ENCODE assay signal across 21 cellular contexts in genomic region chr6:24535210-24535609, GRCh38. TPM values are rescaled to one million over a fixed set of nuclear protein-coding genes. Genes with fewer than 3 reads are reported as not detected.
DNase-seq lines count a peak whose midpoint lies in the region; ATAC-seq, FAIRE-seq and TF ChIP-seq lines count a peak whose summit lies in the region.
"Had no signal": no experiment of that assay in that cellular context is flagged by ENCODE, and none has a peak within 500 bp of the region (broad histone marks: within the 10 kb centered on the region; RNA-seq: fewer than 3 reads in every experiment).

No MANE protein-coding gene starts in this region.

- no peak overlapping the region for H2AK9ac ChIP-seq in IMR-90 (replicated peaks; ENCODE audit: low read depth, low read length, poor library complexity)

- H3K4me3 ChIP-seq in A549 (no peak overlapping the region), IMR-90 (ENCODE audit: insufficient read depth, low read depth, low read length) (no peak overlapping the region), K562 (no peak overlapping the region), kidney (ENCODE audit: low read length in 2 of 2) (no peak overlapping the region)
- H3K4me3 ChIP-seq: BLaER1 treated with 17β-estradiol and CSF1 and Interleukin-3, amounts not matched to agents 10 nM and 100 nM had no signal

- no peaks in the 10 kb centered on the region for H3K79me2 ChIP-seq in K562 (ENCODE audit: control insufficient read depth, insufficient read depth, low read length)

- no peak overlapping the region for H2AFZ ChIP-seq in IMR-90 (replicated peaks; ENCODE audit: low read length, poor library complexity)
- H2AFZ ChIP-seq in K562 (ENCODE audit: low read depth, low read length), result no peak overlapping the region

- H4K91ac ChIP-seq in IMR-90 (ENCODE audit: insufficient read depth, low read depth, low read length), result no peak overlapping the region

- no peak overlapping the region for H3K27ac Mint-ChIP-seq in stimulated activated memory B cell treated with anti-CD40 and anti-IgM and Interleukin-4, amounts not matched to agents 10 μg/mL and 1 μg/mL and 100 μg/mL, for 72 hours
- H3K27ac Mint-ChIP-seq: B cell; CD4-positive, alpha-beta T cell; CD8-positive, alpha-beta T cell had no signal

- H3K27ac ChIP-seq in A549 (no peak overlapping the region), IMR-90 (ENCODE audit: insufficient read depth, low read length) (no peak overlapping the region), K562 (ENCODE audit: extremely low read depth, low read depth, low read length) (no peak overlapping the region), kidney (ENCODE audit: low read depth in 2 of 2, low read length in 2 of 2) (no peak overlapping the region)
- H3K27ac ChIP-seq: BLaER1 treated with 17β-estradiol and CSF1 and Interleukin-3, amounts not matched to agents 10 nM and 100 nM; C4-2B had no signal

- FAIRE-seq in A549 (lab: Jason Lieb, UNC), result no peak
- no peak for FAIRE-seq in K562 (lab: Jason Lieb, UNC)
- FAIRE-seq in kidney (lab: Jason Lieb, UNC), result no peak
- FAIRE-seq: A204.1, D721Med, G401.6, GM12891 had no signal

- in situ Hi-C loops in IMR-90 (cut with MboI; ENCODE audit: low sequenced_read_pairs) (no loop called here), K562 (cut with MboI) (no loop called here)

- H3K4me1 ChIP-seq in A549 (no peaks in the 10 kb centered on the region), IMR-90 (ENCODE audit: control insufficient read depth, insufficient read depth, low read length) (no peaks in the 10 kb centered on the region), K562 (replicated peaks in 1 of 2; ENCODE audit: control insufficient read depth in 2 of 2, insufficient read depth in 2 of 2, low read length in 2 of 2) (no peaks in the 10 kb centered on the region), kidney (ENCODE audit: control insufficient read depth in 1 of 2, insufficient read depth in 1 of 2, low read depth in 1 of 2, low read length in 2 of 2) (no peaks in the 10 kb centered on the region)
- H3K4me1 ChIP-seq: BLaER1 treated with 17β-estradiol and CSF1 and Interleukin-3, amounts not matched to agents 10 nM and 100 nM; Caco-2 had no signal

- H3K9me3 Mint-ChIP-seq in stimulated activated memory B cell treated with anti-CD40 and anti-IgM and Interleukin-4, amounts not matched to agents 10 μg/mL and 1 μg/mL and 100 μg/mL, for 72 hours, result no peaks in the 10 kb centered on the region
- H3K9me3 Mint-ChIP-seq: CD4-positive, alpha-beta T cell; CD8-positive, alpha-beta T cell had no signal

- no peak overlapping the region for H2BK20ac ChIP-seq in IMR-90 (ENCODE audit: low read depth, low read length)

- H3K79me1 ChIP-seq in IMR-90 (ENCODE audit: low read depth in 1 of 2, low read length in 2 of 2), result no peaks in the 10 kb centered on the region

- no peak overlapping the region for H4K8ac ChIP-seq in IMR-90 (ENCODE audit: low read depth in 2 of 2, low read length in 2 of 2)

- TF ChIP-seq POLR2A in A549 (IDR thresholded peaks at IDR 0.05; ENCODE audit: low read length) (no peak), IMR-90 (IDR thresholded peaks at IDR 0.05; ENCODE audit: low read depth, low read length) (no peak), K562 (conservative IDR thresholded peaks at IDR 0.05) (no peak)

- H4K20me1 ChIP-seq in IMR-90 (ENCODE audit: insufficient read depth, low read length) (no peaks in the 10 kb centered on the region), K562 (replicated peaks; ENCODE audit: control insufficient read depth, insufficient read depth, low read length) (no peaks in the 10 kb centered on the region)

- no peak overlapping the region for H2AK5ac ChIP-seq in IMR-90 (ENCODE audit: low read depth, low read length)

- no peak overlapping the region for H2BK120ac ChIP-seq in IMR-90 (ENCODE audit: low read depth, low read length)

- H2BK5ac ChIP-seq in IMR-90 (ENCODE audit: low read depth, low read length, poor library complexity, severe bottlenecking), result no peak overlapping the region

- no peak overlapping the region for H2BK15ac ChIP-seq in IMR-90 (ENCODE audit: low read depth, low read length)

- DNase-seq in A549 (ENCODE audit: low read depth in 1 of 2, low spot score in 1 of 2) (no peak), IMR-90 (no peak), K562 (ENCODE audit: extremely low read depth in 1 of 4, low spot score in 3 of 4) (no peak), kidney (no peak)
- DNase-seq: 8988T; AML-193; Caco-2; Calu3; CD4-positive, alpha-beta T cell; CD8-positive, alpha-beta T cell; DMS79 treated with DMSO at 0.1 percent for 48 hours; GF-D8 had no signal

- TF ChIP-seq CTCF in A549 (IDR thresholded peaks at IDR 0.05) (no peak), IMR-90 (conservative IDR thresholded peaks at IDR 0.05; ENCODE audit: low read depth, low read length) (no peak), K562 (IDR thresholded peaks at IDR 0.05 in 2 of 3, conservative IDR thresholded peaks at IDR 0.05 in 1 of 3; ENCODE audit: insufficient read depth in 2 of 3, low read depth in 1 of 3, low read length in 3 of 3) (no peak), kidney (IDR thresholded peaks at IDR 0.05; ENCODE audit: borderline replicate concordance, extremely low read depth, insufficient read depth) (no peak)

- WGBS in A549 (ENCODE audit: missing lambda C conversion rate), result 85% methylated on average over 3 of the region's 3 CpGs
- no CpG with 5 or more reads among the region's 3 CpGs for WGBS in IMR-90 (ENCODE audit: extremely low coverage in 2 of 2, insufficient read length in 1 of 2), 2 experiments
- WGBS in K562 (ENCODE audit: insufficient coverage, low coverage, missing lambda C conversion rate), result 65% methylated on average over 3 of the region's 3 CpGs

- no peak for TF ChIP-seq EP300 in A549 (IDR thresholded peaks at IDR 0.05)
- no peak for TF ChIP-seq EP300 in K562 (IDR thresholded peaks at IDR 0.05; ENCODE audit: low read length)

- H3K4me2 ChIP-seq in A549 (no peak overlapping the region), IMR-90 (ENCODE audit: low read depth, low read length) (no peak overlapping the region), K562 (ENCODE audit: insufficient read depth, low read length) (no peak overlapping the region)
- H3K4me2 ChIP-seq: BLaER1 treated with 17β-estradiol and CSF1 and Interleukin-3, amounts not matched to agents 10 nM and 100 nM had no signal

- H3K27me3 ChIP-seq in IMR-90 (ENCODE audit: control insufficient read depth, insufficient read depth, low read length), result 0 out of 2 replicates have a peak, but pooled peaks cover 1% of the 10 kb centered on the region
- no peaks in the 10 kb centered on the region for H3K27me3 ChIP-seq in K562 (ENCODE audit: control insufficient read depth in 2 of 2, insufficient read depth in 2 of 2, low read length in 2 of 2)
- H3K27me3 ChIP-seq: BLaER1 treated with 17β-estradiol and CSF1 and Interleukin-3, amounts not matched to agents 10 nM and 100 nM had no signal

- no TSS peak for BruUV-seq in IMR-90 (replicated peaks; lab: Mats Ljungman, UMichigan)
- no TSS peak for BruUV-seq in K562 (replicated peaks; lab: Mats Ljungman, UMichigan)

- POLR2A ChIA-PET in A549 (lab: Yijun Ruan, JAX), result no interaction called here
- POLR2A ChIA-PET in IMR-90 (lab: Charles Lee; ENCODE audit: unreplicated experiment), result no interaction called here
- POLR2A ChIA-PET in K562 (lab: Yijun Ruan, JAX), result interaction anchor here (1.7 kb wide), 1 partner anchor 12 kb away, joined by 7 read pairs; no protein-coding TSS in a partner anchor

- no peak overlapping the region for H3K4me3 Mint-ChIP-seq in stimulated activated memory B cell treated with anti-CD40 and anti-IgM and Interleukin-4, amounts not matched to agents 10 μg/mL and 1 μg/mL and 100 μg/mL, for 72 hours
- H3K4me3 Mint-ChIP-seq: B cell; CD4-positive, alpha-beta T cell; CD8-positive, alpha-beta T cell had no signal

- intact Hi-C loops in IMR-90 (cut with micrococcal nuclease) (no loop called here), K562 (cut with micrococcal nuclease) (no loop called here), kidney (cut with DNase I) (no loop called here)

- H3K27me3 Mint-ChIP-seq in stimulated activated memory B cell treated with anti-CD40 and anti-IgM and Interleukin-4, amounts not matched to agents 10 μg/mL and 1 μg/mL and 100 μg/mL, for 72 hours, result no peaks in the 10 kb centered on the region
- H3K27me3 Mint-ChIP-seq: B cell; CD4-positive, alpha-beta T cell had no signal

- H3K9ac ChIP-seq in IMR-90 (ENCODE audit: low read depth, low read length), result no peak overlapping the region
- no peak overlapping the region for H3K9ac ChIP-seq in K562 (ENCODE audit: insufficient read depth in 1 of 2, low read depth in 2 of 2, low read length in 2 of 2)
- no peak overlapping the region for H3K9ac ChIP-seq in kidney (ENCODE audit: low read length in 2 of 2)
- H3K9ac ChIP-seq: BLaER1 treated with 17β-estradiol and CSF1 and Interleukin-3, amounts not matched to agents 10 nM and 100 nM had no signal

- CTCF ChIA-PET in A549 (lab: Yijun Ruan, JAX), result interaction anchor here (1.6 to 4.5 kb wide), 3 partner anchors 11 to 14 kb away, joined by 3 to 24 read pairs (median 7); no protein-coding TSS in a partner anchor
- CTCF ChIA-PET in IMR-90 (lab: Yijun Ruan, JAX), result no interaction called here
- CTCF ChIA-PET in K562 (lab: Yijun Ruan, JAX; ENCODE audit: low intra/inter-chr PET ratio), result no interaction called here

- H3K9me3 ChIP-seq in A549 (no peaks in the 10 kb centered on the region), IMR-90 (ENCODE audit: control insufficient read depth, insufficient read depth, low read length) (no peaks in the 10 kb centered on the region), K562 (replicated peaks; ENCODE audit: control insufficient read depth, insufficient read depth, low read depth, low read length) (no peaks in the 10 kb centered on the region), kidney (ENCODE audit: control insufficient read depth in 1 of 2, low read length in 2 of 2) (no peaks in the 10 kb centered on the region)
- H3K9me3 ChIP-seq: BLaER1 treated with 17β-estradiol and CSF1 and Interleukin-3, amounts not matched to agents 10 nM and 100 nM; Caco-2 had no signal

- no peak overlapping the region for H4K5ac ChIP-seq in IMR-90 (ENCODE audit: low read depth, low read length)

- dilution Hi-C loops in IMR-90 (cut with HindIII; ENCODE audit: low sequenced_read_pairs, unreplicated experiment), result no loop called here

- no peak overlapping the region for H3K18ac ChIP-seq in IMR-90 (ENCODE audit: low read depth, low read length)

- TF ChIP-seq RAD21 in A549 (conservative IDR thresholded peaks at IDR 0.05 in 1 of 2, IDR thresholded peaks at IDR 0.05 in 1 of 2) (no peak), IMR-90 (IDR thresholded peaks at IDR 0.05; ENCODE audit: low read length) (no peak), K562 (CRISPR knock-in tag; conservative IDR thresholded peaks at IDR 0.05 in 1 of 2, IDR thresholded peaks at IDR 0.05 in 1 of 2) (no peak)

- no peaks in the 10 kb centered on the region for H3K4me1 Mint-ChIP-seq in stimulated activated memory B cell treated with anti-CD40 and anti-IgM and Interleukin-4, amounts not matched to agents 10 μg/mL and 1 μg/mL and 100 μg/mL, for 72 hours
- H3K4me1 Mint-ChIP-seq: B cell had no signal

- H3K23ac ChIP-seq in IMR-90 (ENCODE audit: low read depth, low read length), result no peak overlapping the region

- H3K36me3 Mint-ChIP-seq in stimulated activated memory B cell treated with anti-CD40 and anti-IgM and Interleukin-4, amounts not matched to agents 10 μg/mL and 1 μg/mL and 100 μg/mL, for 72 hours, result peaks cover 50% of the 10 kb centered on the region

- H3K36me3 ChIP-seq in IMR-90 (ENCODE audit: control insufficient read depth, insufficient read depth, low read length) (no peaks in the 10 kb centered on the region), K562 (ENCODE audit: control insufficient read depth, insufficient read depth, low read length) (peaks cover 4% of the 10 kb centered on the region; the same call in 2 of the 3 replicates), kidney (ENCODE audit: control insufficient read depth in 1 of 2, insufficient read depth in 2 of 2, low read length in 2 of 2) (peaks cover 5 to 10% of the 10 kb centered on the region in 2 donors)

- H3K4ac ChIP-seq in IMR-90 (ENCODE audit: low read depth, low read length), result no peak overlapping the region

- no peaks in the 10 kb centered on the region for H3K9me1 ChIP-seq in IMR-90 (ENCODE audit: insufficient read depth, low read length)
- no peaks in the 10 kb centered on the region for H3K9me1 ChIP-seq in K562 (ENCODE audit: control insufficient read depth, insufficient read depth, low read length)

- ATAC-seq in A549 (no peak), IMR-90 (ENCODE audit: low read depth) (no peak), K562 (no peak), GM21390 (IDR thresholded peaks at IDR 0.05; ENCODE audit: unreplicated experiment) (no peak)
- ATAC-seq in stimulated activated memory B cell treated with anti-CD40 and anti-IgM and Interleukin-4, amounts not matched to agents 10 μg/mL and 1 μg/mL and 100 μg/mL, for 72 hours, result no peak
- ATAC-seq: CD8-positive, alpha-beta T cell had no signal

- no peak overlapping the region for H3K56ac ChIP-seq in IMR-90 (ENCODE audit: extremely low read depth, insufficient read depth, low read length)

- no peak overlapping the region for H3K14ac ChIP-seq in IMR-90 (replicated peaks; ENCODE audit: low read depth, low read length)

RNA-seq across cellular contexts. Expression of gene ALDH5A1, which starts 40.4 kb away (rescaled TPM):
- 8.8 and 10.9 TPM in 2 replicates for polyA plus RNA-seq in A549 (2011; rRNA removed)
- polyA plus RNA-seq in A549 (2012; cell fraction: cytosol; rRNA removed), result 3.0 and 4.0 TPM in 2 replicates
- polyA plus RNA-seq in A549 (2012; cell fraction: nucleus; rRNA removed), result 4.2 and 4.3 TPM in 2 replicates
- 6.9 to 7.2 TPM (median 7.1 TPM) in 3 replicates for polyA plus RNA-seq in A549 (2017; fragmentation: RNase III; extraction: RNeasy Plus Mini Kit Qiagen cat#74134 plus additional on column Dnase treatment)
- polyA minus RNA-seq in A549 (2011; rRNA and poly(A)+ RNA removed), result 7.4 and 8.5 TPM in 2 replicates
- 0.28 and 0.36 TPM in 2 replicates for total RNA-seq in IMR-90 (2012; rRNA removed)
- 0.46 and 0.48 TPM in 2 replicates for polyA plus RNA-seq in IMR-90 (2012; rRNA removed)
- 0.13 and 0.26 TPM in 2 replicates for polyA plus RNA-seq in IMR-90 (2012; cell fraction: cytosol; rRNA removed)
- 0.25 and 0.45 TPM in 2 replicates for polyA plus RNA-seq in IMR-90 (2012; cell fraction: nucleus; rRNA removed; ENCODE audit: low replicate concordance)
- 7.0 and 9.4 TPM in 2 replicates for total RNA-seq in K562 (2011; cell fraction: chromatin; rRNA removed; ENCODE audit: low replicate concordance)
- total RNA-seq in K562 (2011; cell fraction: nucleolus; rRNA removed), result 4.2 and 5.3 TPM in 2 replicates
- total RNA-seq in K562 (2011; cell fraction: nucleoplasm; rRNA removed), result 9.3 and 9.6 TPM in 2 replicates
- total RNA-seq in K562 (2014; rRNA removed), result 8.6 and 12.0 TPM in 2 replicates
- total RNA-seq in K562 (2014; rRNA removed; fragmentation: Illumina TruSeq; extraction: Trizol), result 8.9 and 9.9 TPM in 2 replicates
- 11.4 and 11.9 TPM in 2 replicates for total RNA-seq in K562 (2015; rRNA removed; fragmentation: Illumina TruSeq; extraction: Trizol)
- total RNA-seq in K562 (2021), result 19.7 and 20.5 TPM in 2 replicates
- polyA plus RNA-seq in K562 (2011; rRNA removed), result 5.2 and 9.5 TPM in 2 replicates
- polyA plus RNA-seq in K562 (2011; cell fraction: cytosol; rRNA removed), result 3.3 and 6.7 TPM in 2 replicates
- 5.2 and 8.1 TPM in 2 replicates for polyA plus RNA-seq in K562 (2011; cell fraction: nucleus; rRNA removed)
- 15.6 and 20.1 TPM in 2 replicates for polyA plus RNA-seq in K562 (2012)
- polyA plus RNA-seq in K562 (2014; fragmentation: Illumina TruSeq; extraction: Trizol), result 14.4 and 16.1 TPM in 2 replicates
- polyA plus RNA-seq in K562 (2014; fragmentation: Nextera tagmentation; extraction: Ambion mirVana), result 1 to 10 TPM; 2.2 to 3.4 TPM
- 12.7 and 12.8 TPM in 2 replicates for polyA plus RNA-seq in K562 (2014; rRNA removed)
- polyA minus RNA-seq in K562 (2011; rRNA and poly(A)+ RNA removed), result 5.8 and 10.9 TPM in 2 replicates
- polyA minus RNA-seq in K562 (2011; cell fraction: cytosol; rRNA and poly(A)+ RNA removed), result 6.6 and 10.3 TPM in 2 replicates
- polyA minus RNA-seq in K562 (2011; cell fraction: nucleus; rRNA and poly(A)+ RNA removed), result 2.3 and 2.6 TPM in 2 replicates
- total RNA-seq in kidney, result 10.4 TPM
- 11.0 TPM for polyA plus RNA-seq in kidney (ENCODE audit: insufficient read depth, low read depth, low replicate concordance)

RNA-seq across cellular contexts. Expression of gene GPLD1, which starts 45.8 kb away (rescaled TPM):
- polyA plus RNA-seq in A549 (2011; rRNA removed) (2.6 and 3.2 TPM in 2 replicates), A549 (2017; fragmentation: RNase III; extraction: RNeasy Plus Mini Kit Qiagen cat#74134 plus additional on column Dnase treatment) (1.2 to 1.6 TPM (median 1.3 TPM) in 3 replicates), IMR-90 (2012; rRNA removed) (0.05 and 0.11 TPM in 2 replicates), K562 (2011; rRNA removed) (0.30 and 0.86 TPM in 2 replicates), K562 (2014; fragmentation: Illumina TruSeq; extraction: Trizol) (0.46 and 0.82 TPM in 2 replicates), K562 (2014; fragmentation: Nextera tagmentation; extraction: Ambion mirVana) (under 1 TPM; 0.11 to 0.13 TPM), K562 (2014; rRNA removed) (0.26 and 0.57 TPM in 2 replicates), kidney (ENCODE audit: insufficient read depth, low read depth, low replicate concordance) (0.41 TPM)
- polyA plus RNA-seq in A549 (2012; cell fraction: cytosol; rRNA removed), result 0.86 and 1.0 TPM in 2 replicates
- 1.3 and 1.8 TPM in 2 replicates for polyA plus RNA-seq in A549 (2012; cell fraction: nucleus; rRNA removed)
- polyA minus RNA-seq in A549 (2011; rRNA and poly(A)+ RNA removed), result 2.5 and 3.1 TPM in 2 replicates
- total RNA-seq in IMR-90 (2012; rRNA removed) (0.18 and 0.28 TPM in 2 replicates), K562 (2014; rRNA removed) (1.0 and 1.5 TPM in 2 replicates), K562 (2014; rRNA removed; fragmentation: Illumina TruSeq; extraction: Trizol) (0.76 and 0.89 TPM in 2 replicates), K562 (2015; rRNA removed; fragmentation: Illumina TruSeq; extraction: Trizol) (1.0 and 1.3 TPM in 2 replicates), K562 (2021) (0.96 and 1.2 TPM in 2 replicates), kidney (0.94 TPM)
- 0.05 and 0.21 TPM in 2 replicates for polyA plus RNA-seq in IMR-90 (2012; cell fraction: cytosol; rRNA removed)
- polyA plus RNA-seq in IMR-90 (2012; cell fraction: nucleus; rRNA removed; ENCODE audit: low replicate concordance), result 0.11 and 0.12 TPM in 2 replicates
- 4.4 and 5.7 TPM in 2 replicates for total RNA-seq in K562 (2011; cell fraction: chromatin; rRNA removed; ENCODE audit: low replicate concordance)
- total RNA-seq in K562 (2011; cell fraction: nucleolus; rRNA removed), result 1.3 and 1.8 TPM in 2 replicates
- total RNA-seq in K562 (2011; cell fraction: nucleoplasm; rRNA removed), result 3.4 and 5.0 TPM in 2 replicates
- polyA plus RNA-seq in K562 (2011; cell fraction: cytosol; rRNA removed), result 0.25 and 0.45 TPM in 2 replicates
- polyA plus RNA-seq in K562 (2011; cell fraction: nucleus; rRNA removed), result 0.77 and 1.1 TPM in 2 replicates
- 0.79 and 0.83 TPM in 2 replicates for polyA plus RNA-seq in K562 (2012)
- polyA minus RNA-seq in K562 (2011; rRNA and poly(A)+ RNA removed), result 0.78 and 1.2 TPM in 2 replicates
- polyA minus RNA-seq in K562 (2011; cell fraction: cytosol; rRNA and poly(A)+ RNA removed), result 0.36 and 0.95 TPM in 2 replicates
- 1.1 and 1.2 TPM in 2 replicates for polyA minus RNA-seq in K562 (2011; cell fraction: nucleus; rRNA and poly(A)+ RNA removed)

Comparison
In these comparisons a context has a peak if more than half of its experiments do, and no peak if none do; other contexts are left out.
1. Of the 35 proteins assayed by ChIP-seq in both K562 and A549: peak only in K562: none; only in A549: none; in both: MAFK; in neither: 34.